ENCODE assay signal across 13 cellular contexts in genomic region chr14:99733551-99734405, GRCh38. TPM values are rescaled to one million over a fixed set of nuclear protein-coding genes. Genes with fewer than 3 reads are reported as not detected.
DNase-seq lines count a peak whose midpoint lies in the region; ATAC-seq and TF ChIP-seq lines count a peak whose summit lies in the region.
"Had no signal": no experiment of that assay in that cellular context is flagged by ENCODE, and none has a peak within 500 bp of the region (broad histone marks: within the 10 kb centered on the region; RNA-seq: fewer than 3 reads in every experiment).

No MANE protein-coding gene starts in this region.

- WGBS in lung, 2 donors = 68 to 81% methylated on average over 26 of the region's 26 CpGs

- no peak overlapping the region for H3K9ac ChIP-seq in subcutaneous abdominal adipose tissue (ENCODE audit: low read length in 5 of 5)

- no peak for ATAC-seq in lung (ENCODE audit: insufficient read depth, low FRiP score)
- ATAC-seq: activated CD4-positive, alpha-beta T cell treated with anti-CD3 and anti-CD28 coated beads for 36 hours; effector memory CD8-positive, alpha-beta T cell had no signal

- H3K36me3 ChIP-seq in lung (ENCODE audit: control insufficient read depth in 2 of 2, insufficient read depth in 2 of 2, low read length in 2 of 2) (no peaks in the 10 kb centered on the region), subcutaneous abdominal adipose tissue (ENCODE audit: control insufficient read depth in 5 of 5, insufficient read depth in 5 of 5, low read length in 5 of 5) (no peaks in the 10 kb centered on the region)
- H3K36me3 ChIP-seq: thyroid gland had no signal

- H3K9me3 ChIP-seq in lung (ENCODE audit: control insufficient read depth in 2 of 2, insufficient read depth in 1 of 2, low read length in 1 of 2) (no peaks in the 10 kb centered on the region), subcutaneous abdominal adipose tissue (ENCODE audit: control insufficient read depth in 5 of 5, low read length in 5 of 5) (no peaks in the 10 kb centered on the region)
- H3K9me3 ChIP-seq: thyroid gland had no signal

- peak; percentile 1 for DNase-seq in activated CD4-positive, alpha-beta T cell treated with anti-CD3 and anti-CD28 coated beads for 48 hours
- no peak for DNase-seq in activated CD4-positive, alpha-beta T cell treated with anti-CD3 and anti-CD28 coated beads, Interleukin-2, amount 50 U/mL, for 4 hours
- DNase-seq in ecto neural progenitor cell (ENCODE audit: low spot score) (peak; percentile 45), lung (ENCODE audit: low spot score) (no peak), middle frontal gyrus (ENCODE audit: extremely low spot score, low spot score) (no peak), cerebellar cortex (ENCODE audit: low spot score) (no peak), DMS79 treated with DMSO at 0.1 percent for 48 hours (lab: John Stamatoyannopoulos, UW) (no peak)
- DNase-seq: activated CD4-positive, alpha-beta T cell treated with anti-CD3 and anti-CD28 coated beads for 36 hours; effector memory CD8-positive, alpha-beta T cell; H7; NCI-H1694 treated with DMSO at 0.1 percent for 48 hours had no signal

- H3K4me3 ChIP-seq in lung (no peak overlapping the region), subcutaneous abdominal adipose tissue (ENCODE audit: low read depth in 1 of 5, low read length in 5 of 5) (peak overlapping the region in 2 of 5 donors; percentile 2 to 26)
- H3K4me3 ChIP-seq: thyroid gland had no signal

- H3K27ac ChIP-seq in lung (ENCODE audit: low read depth in 1 of 2, low read length in 1 of 2) (peak overlapping the region; percentile 10 to 79), subcutaneous abdominal adipose tissue (ENCODE audit: low read depth, low read length) (peak overlapping the region; percentile 9)
- H3K27ac ChIP-seq: thyroid gland had no signal

- H3K27me3 ChIP-seq in lung (ENCODE audit: control insufficient read depth, insufficient read depth) (no peaks in the 10 kb centered on the region), subcutaneous abdominal adipose tissue (ENCODE audit: control insufficient read depth in 5 of 5, insufficient read depth in 4 of 5, low read length in 5 of 5) (peaks cover 5 to 29% (median 25%) of the 10 kb centered on the region in 5 donors)
- H3K27me3 ChIP-seq: thyroid gland had no signal

- no peak for TF ChIP-seq CTCF in lung (IDR thresholded peaks at IDR 0.05; ENCODE audit: control extremely low read depth, extremely low read depth)

- H3K4me1 ChIP-seq in lung (ENCODE audit: control insufficient read depth in 2 of 2, insufficient read depth in 2 of 2, low read length in 2 of 2) (peaks cover 0 to 28% of the 10 kb centered on the region in 2 donors), subcutaneous abdominal adipose tissue (ENCODE audit: control insufficient read depth in 5 of 5, insufficient read depth in 5 of 5, low read length in 5 of 5) (peaks cover 7 to 79% (median 53%) of the 10 kb centered on the region in 5 donors)

RNA-seq across cellular contexts. Expression of gene CYP46A1, which starts 49.7 kb away (rescaled TPM):
- 1 to 10 TPM; 1.7 to 2.5 TPM for total RNA-seq in lung
- 1 to 10 TPM in 1 of 2 donors, under 1 TPM in 1; 0.33 to 1.0 TPM for polyA plus RNA-seq in lung

RNA-seq across cellular contexts. Expression of gene EML1, which starts 59.4 kb away (rescaled TPM):
- total RNA-seq in lung = 10 to 100 TPM; 31.8 to 88.0 TPM
- 10 to 100 TPM in 1 of 2 donors, 1 to 10 TPM in 1; 6.7 to 13.8 TPM for polyA plus RNA-seq in lung

Comparison
In these comparisons a context has a peak if more than half of its experiments do, and no peak if none do; other contexts are left out.
1. DNase-seq: peak in activated CD4-positive, alpha-beta T cell treated with anti-CD3 and anti-CD28 coated beads for 48 hours (single experiment) and ecto neural progenitor cell (single experiment); none in activated CD4-positive, alpha-beta T cell treated with anti-CD3 and anti-CD28 coated beads, Interleukin-2, amount 50 U/mL, for 4 hours (0 of 2), lung (single experiment), middle frontal gyrus (single experiment), cerebellar cortex (single experiment) and DMS79 treated with DMSO at 0.1 percent for 48 hours (single experiment).